ENCODE assay signal across 27 cellular contexts in the genomic region with DNA sequence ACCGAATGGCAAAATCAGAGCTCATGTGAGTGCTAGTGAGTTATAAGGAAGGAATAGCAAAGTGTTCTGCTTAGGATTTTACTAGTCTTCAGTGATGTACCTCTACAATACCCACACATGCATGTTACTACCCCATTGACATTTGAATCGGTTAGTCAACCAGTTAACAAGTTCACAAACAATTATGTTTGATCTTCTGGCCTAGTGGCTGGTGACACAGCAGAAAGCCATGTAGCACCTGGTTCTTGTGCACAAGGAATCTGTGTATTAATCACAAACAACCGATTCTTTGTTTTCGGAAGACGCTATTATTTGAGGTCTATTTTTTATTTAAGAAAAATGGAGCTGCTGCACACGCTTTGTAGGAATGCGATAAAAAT. TPM values are rescaled to one million over a fixed set of nuclear protein-coding genes. Genes with fewer than 3 reads are reported as not detected.
DNase-seq lines count a peak whose midpoint lies in the region; ATAC-seq and TF ChIP-seq lines count a peak whose summit lies in the region.
"Had no signal": no experiment of that assay in that cellular context is flagged by ENCODE, and none has a peak within 500 bp of the region (broad histone marks: within the 10 kb centered on the region; RNA-seq: fewer than 3 reads in every experiment).

No MANE protein-coding gene starts in this region.

- CTCF ChIA-PET in Calu3 (lab: Charles Lee): no interaction called here
- CTCF ChIA-PET in RWPE1 (lab: Yijun Ruan, JAX): interaction anchor here (0.6 kb wide), 1 partner anchor 551 kb away, joined by 7 read pairs; no protein-coding TSS in a partner anchor

- peak; percentile 47 for DNase-seq in Calu3
- peak; percentile 7 for DNase-seq in RWPE1 (ENCODE audit: low spot score)
- DNase-seq in caudate nucleus (lab: John Stamatoyannopoulos, UW): no peak
- no peak for DNase-seq in sciatic nerve (ENCODE audit: low spot score)
- DNase-seq in stimulated activated effector memory CD8-positive, alpha-beta T cell treated with anti-CD3 and anti-CD28 coated beads, Interleukin-12 subunit alpha, Interleukin-12 subunit beta, amount 100 ng/mL, for 72 hours (ENCODE audit: low spot score in 2 of 2): no peak
- DNase-seq in stimulated activated CD4-positive, alpha-beta T cell treated with anti-CD3 and anti-CD28 coated beads, Interleukin-1b, Interleukin-23, amount 100 ng/mL, for 48 hours: no peak
- no peak for DNase-seq in natural killer cell
- DNase-seq: ACHN; activated CD4-positive, alpha-beta memory T cell treated with anti-CD3 and anti-CD28 coated beads, Interleukin-2, amount 10 ng/mL, durations not matched to agents 7 days and 5 days; activated CD4-positive, CD25-positive, alpha-beta regulatory T cell; activated effector memory CD4-positive, alpha-beta T cell treated with anti-CD3 and anti-CD28 coated beads, Interleukin-2, amount 50 U/mL, for 16 hours; activated naive CD8-positive, alpha-beta T cell treated with anti-CD3 and anti-CD28 coated beads, Interleukin-2, amount 10 ng/mL, durations not matched to agents 7 days and 5 days; Caco-2; endodermal cell; immature natural killer cell; NCI-H2029; NCI-H2227 treated with DMSO at 0.1 percent for 48 hours; NCI-H748 treated with DMSO at 0.1 percent for 48 hours; right lobe of liver; SHP77 treated with DMSO at 0.1 percent for 48 hours; stimulated activated naive CD8-positive, alpha-beta T cell treated with anti-CD3 and anti-CD28 coated beads, Interleukin-15, amount 100 ng/mL, for 72 hours had no signal

- H3K27me3 Mint-ChIP-seq in Calu3 (ENCODE audit: unreplicated experiment) (no peaks in the 10 kb centered on the region), natural killer cell (ENCODE audit: low read depth in 2 of 2) (peaks cover 18 to 43% of the 10 kb centered on the region in 2 donors)

- BruUV-seq in Calu3 (replicated peaks; lab: Mats Ljungman, UMichigan): no TSS peak

- H3K4me3 Mint-ChIP-seq in Calu3 (ENCODE audit: low read depth, unreplicated experiment) (peak overlapping the region; percentile 56), natural killer cell (no peak overlapping the region)
- no peak overlapping the region for H3K4me3 Mint-ChIP-seq in stimulated activated effector memory CD8-positive, alpha-beta T cell treated with anti-CD3 and anti-CD28 coated beads, Interleukin-12 subunit alpha, Interleukin-12 subunit beta, amount 100 ng/mL, for 72 hours
- H3K4me3 Mint-ChIP-seq: activated CD4-positive, alpha-beta memory T cell treated with anti-CD3 and anti-CD28 coated beads, Interleukin-2, amount 10 ng/mL, durations not matched to agents 7 days and 5 days; activated naive CD8-positive, alpha-beta T cell treated with anti-CD3 and anti-CD28 coated beads, Interleukin-2, amount 10 ng/mL, durations not matched to agents 7 days and 5 days; endodermal cell; immature natural killer cell; nephron; stimulated activated naive CD8-positive, alpha-beta T cell treated with anti-CD3 and anti-CD28 coated beads, Interleukin-15, amount 100 ng/mL, for 72 hours; type B pancreatic cell had no signal

- POLR2A ChIA-PET in RWPE1 (lab: Yijun Ruan, JAX; ENCODE audit: low non-redundant PET): no interaction called here

- H3K27ac ChIP-seq in RWPE1: no peak overlapping the region
- H3K27ac ChIP-seq in caudate nucleus (ENCODE audit: low read depth, low read length): peak overlapping the region; percentile 86
- H3K27ac ChIP-seq: coronary artery, gastroesophageal sphincter, right lobe of liver had no signal

- H3K36me3 Mint-ChIP-seq in Calu3 (ENCODE audit: insufficient read depth, unreplicated experiment) (peaks cover 20% of the 10 kb centered on the region), natural killer cell (no peaks in the 10 kb centered on the region)
- H3K36me3 Mint-ChIP-seq in stimulated activated effector memory CD8-positive, alpha-beta T cell treated with anti-CD3 and anti-CD28 coated beads, Interleukin-12 subunit alpha, Interleukin-12 subunit beta, amount 100 ng/mL, for 72 hours: no peaks in the 10 kb centered on the region
- H3K36me3 Mint-ChIP-seq: activated naive CD8-positive, alpha-beta T cell treated with anti-CD3 and anti-CD28 coated beads, Interleukin-2, amount 10 ng/mL, durations not matched to agents 7 days and 5 days; immature natural killer cell had no signal

- ATAC-seq in sciatic nerve: peak; percentile 28
- no peak for ATAC-seq in HG03196 (IDR thresholded peaks at IDR 0.05; ENCODE audit: unreplicated experiment)
- no peak for ATAC-seq in stimulated activated effector memory CD8-positive, alpha-beta T cell treated with anti-CD3 and anti-CD28 coated beads, Interleukin-12 subunit alpha, Interleukin-12 subunit beta, amount 100 ng/mL, for 72 hours
- no peak for ATAC-seq in natural killer cell
- ATAC-seq: body of pancreas; gastroesophageal sphincter; right lobe of liver; stimulated activated naive CD8-positive, alpha-beta T cell treated with anti-CD3 and anti-CD28 coated beads, Interleukin-15, amount 100 ng/mL, for 72 hours had no signal

- intact Hi-C loops in Calu3 (cut with micrococcal nuclease; ENCODE audit: unreplicated experiment): loop anchor here (5.0 kb wide), 2 partner anchors 46 to 71 kb away; no protein-coding TSS in a partner anchor
- intact Hi-C loops in sciatic nerve (cut with DNase I): no loop called here
- intact Hi-C loops in natural killer cell (cut with micrococcal nuclease): no loop called here

- no peaks in the 10 kb centered on the region for H3K9me3 Mint-ChIP-seq in Calu3 (ENCODE audit: low read depth, unreplicated experiment)
- no peaks in the 10 kb centered on the region for H3K9me3 Mint-ChIP-seq in stimulated activated effector memory CD8-positive, alpha-beta T cell treated with anti-CD3 and anti-CD28 coated beads, Interleukin-12 subunit alpha, Interleukin-12 subunit beta, amount 100 ng/mL, for 72 hours
- H3K9me3 Mint-ChIP-seq in natural killer cell: no peaks in the 10 kb centered on the region
- H3K9me3 Mint-ChIP-seq: activated CD4-positive, alpha-beta memory T cell treated with anti-CD3 and anti-CD28 coated beads, Interleukin-2, amount 10 ng/mL, durations not matched to agents 7 days and 5 days; immature natural killer cell; nephron; stimulated activated naive CD8-positive, alpha-beta T cell treated with anti-CD3 and anti-CD28 coated beads, Interleukin-15, amount 100 ng/mL, for 72 hours; type B pancreatic cell had no signal

- peaks cover 54% of the 10 kb centered on the region for H3K4me1 Mint-ChIP-seq in Calu3 (ENCODE audit: low read depth, unreplicated experiment)
- H3K4me1 Mint-ChIP-seq in stimulated activated effector memory CD8-positive, alpha-beta T cell treated with anti-CD3 and anti-CD28 coated beads, Interleukin-12 subunit alpha, Interleukin-12 subunit beta, amount 100 ng/mL, for 72 hours: peaks cover 14% of the 10 kb centered on the region
- peaks cover 21 to 22% of the 10 kb centered on the region in 2 donors for H3K4me1 Mint-ChIP-seq in natural killer cell

- peak overlapping the region; percentile 84 for H3K27ac Mint-ChIP-seq in Calu3 (ENCODE audit: unreplicated experiment)
- no peak overlapping the region for H3K27ac Mint-ChIP-seq in stimulated activated effector memory CD8-positive, alpha-beta T cell treated with anti-CD3 and anti-CD28 coated beads, Interleukin-12 subunit alpha, Interleukin-12 subunit beta, amount 100 ng/mL, for 72 hours
- H3K27ac Mint-ChIP-seq in natural killer cell: no peak overlapping the region
- H3K27ac Mint-ChIP-seq: activated naive CD8-positive, alpha-beta T cell treated with anti-CD3 and anti-CD28 coated beads, Interleukin-2, amount 10 ng/mL, durations not matched to agents 7 days and 5 days; endodermal cell; immature natural killer cell; nephron; stimulated activated naive CD8-positive, alpha-beta T cell treated with anti-CD3 and anti-CD28 coated beads, Interleukin-15, amount 100 ng/mL, for 72 hours; type B pancreatic cell had no signal

- no peak for TF ChIP-seq CTCF in Calu3 (IDR thresholded peaks at IDR 0.05; ENCODE audit: unreplicated experiment)
- TF ChIP-seq CTCF in RWPE1 (conservative IDR thresholded peaks at IDR 0.05; ENCODE audit: low read depth): no peak
- TF ChIP-seq CTCF in natural killer cell (IDR thresholded peaks at IDR 0.05): no peak

RNA-seq across cellular contexts. Expression of gene NTRK2, which starts 41.9 kb away (rescaled TPM):
- total RNA-seq in Calu3 (2022): 1.5 and 2.1 TPM in 2 replicates
- total RNA-seq in sciatic nerve: 75.0 TPM
- total RNA-seq in natural killer cell: under 1 TPM in 1 of 3 donors, not detected in 2; 0.08 TPM
- total RNA-seq: activated naive CD8-positive, alpha-beta T cell treated with anti-CD3 and anti-CD28 coated beads, Interleukin-2, amount 10 ng/mL, durations not matched to agents 7 days and 5 days; Caco-2 had no signal

Comparison
In these comparisons a context has a peak if more than half of its experiments do, and no peak if none do; other contexts are left out.
1. DNase-seq: peak in Calu3 (single experiment) and RWPE1 (single experiment); none in caudate nucleus (0 of 61), sciatic nerve (single experiment), stimulated activated effector memory CD8-positive, alpha-beta T cell treated with anti-CD3 and anti-CD28 coated beads, Interleukin-12 subunit alpha, Interleukin-12 subunit beta, amount 100 ng/mL, for 72 hours (0 of 2), stimulated activated CD4-positive, alpha-beta T cell treated with anti-CD3 and anti-CD28 coated beads, Interleukin-1b, Interleukin-23, amount 100 ng/mL, for 48 hours (single experiment) and natural killer cell (single experiment).
2. RNA of gene NTRK2, which starts 41.9 kb away (total RNA-seq): 75.0 TPM in sciatic nerve (single experiment); 1.5 to 2.1 TPM in Calu3 and 0.08 TPM in natural killer cell; every median in the first group is over 10 times any median in the second.